ENCODE assay signal across 8 cellular contexts in genomic region chr12:32115404-32116104, GRCh38. TPM values are rescaled to one million over a fixed set of nuclear protein-coding genes. Genes with fewer than 3 reads are reported as not detected.
DNase-seq lines count a peak whose midpoint lies in the region; ATAC-seq, FAIRE-seq and TF ChIP-seq lines count a peak whose summit lies in the region.

No MANE protein-coding gene starts in this region.

- POLR2A ChIA-PET in GM12878 (lab: Charles Lee) = interaction anchor here (0.6 to 1.0 kb wide), 4 partner anchors 19 to 453 kb away, joined by 3 to 6 read pairs (median 3); no protein-coding TSS in a partner anchor
- POLR2A ChIA-PET in CD8-positive, alpha-beta T cell (lab: Charles Lee) = no interaction called here

- WGBS in GM12878 (ENCODE audit: insufficient coverage, insufficient replicate concordance, low lambda C conversion rate, missing lambda C conversion rate) = 33% methylated on average over 6 of the region's 6 CpGs

- ATAC-seq in GM12878 (peak; percentile 83), HG02981 (IDR thresholded peaks at IDR 0.05; ENCODE audit: unreplicated experiment) (no peak)
- no peak for ATAC-seq in CD8-positive, alpha-beta T cell

- no peak overlapping the region for H3K27ac ChIP-seq in GM12878 (ENCODE audit: control insufficient read depth, insufficient read depth)
- H3K27ac ChIP-seq in CD8-positive, alpha-beta T cell (ENCODE audit: low read depth, low read length) = no peak overlapping the region

- CTCF ChIA-PET in Calu3 (lab: Charles Lee) (interaction anchor here (0.6 to 1.6 kb wide), 9 partner anchors 8 to 442 kb away, joined by 3 to 7 read pairs (median 4); partner anchors contain the start of gene BICD1), GM12878 (lab: Yijun Ruan, JAX) (interaction anchor here (1.0 to 1.5 kb wide), 4 partner anchors 8 to 53 kb away, joined by 3 to 4 read pairs (median 4); partner anchors contain the start of gene BICD1)
- CTCF ChIA-PET in CD8-positive, alpha-beta T cell (lab: Charles Lee) = interaction anchor here (1.8 kb wide), 1 partner anchor 9 kb away, joined by 5 read pairs; the partner anchor contains the start of gene BICD1

- in situ Hi-C loops in GM12878 (cut with MboI) = no loop called here

- peak overlapping the region; percentile 8 for H3K4me3 Mint-ChIP-seq in Calu3 (ENCODE audit: low read depth, unreplicated experiment)
- H3K4me3 Mint-ChIP-seq in T-helper 2 cell treated with Interferon-gamma antibody and Interleukin-4, amounts not matched to agents 5 μg/mL and 100 μg/mL, for 36 hours = no peak overlapping the region
- no peak overlapping the region for H3K4me3 Mint-ChIP-seq in CD8-positive, alpha-beta T cell

- DNase-seq in Calu3 (peak; percentile 83), MG63 (peak; percentile 99), GM12878 (ENCODE audit: low read depth, low spot score) (no peak), kidney glomerular epithelial cell (lab: John Stamatoyannopoulos, UW) (peak; percentile 95), NCI-H1930 (lab: John Stamatoyannopoulos, UW) (no peak)
- no peak for DNase-seq in T-helper 2 cell treated with Interferon-gamma antibody and Interleukin-4, amounts not matched to agents 5 μg/mL and 100 μg/mL, for 36 hours (ENCODE audit: low spot score)
- DNase-seq in CD8-positive, alpha-beta T cell = no peak

- H3K4me3 ChIP-seq in MG63 (no peak overlapping the region), GM12878 (no peak overlapping the region)
- H3K4me3 ChIP-seq in CD8-positive, alpha-beta T cell (ENCODE audit: low read depth, low read length) = no peak overlapping the region

- RAD21 ChIA-PET in GM12878 (lab: Charles Lee; ENCODE audit: unreplicated experiment) = interaction anchor here (1.0 kb wide), 1 partner anchor 26 kb away, joined by 3 read pairs; no protein-coding TSS in a partner anchor

- no peak for TF ChIP-seq POLR2A in GM12878 (IDR thresholded peaks at IDR 0.05; ENCODE audit: low read depth, low read length)

- peaks cover 11% of the 10 kb centered on the region; the same call in 1 of the 2 replicates for H3K4me1 ChIP-seq in GM12878 (ENCODE audit: control insufficient read depth, insufficient read depth, low read length)
- H3K4me1 ChIP-seq in CD8-positive, alpha-beta T cell (ENCODE audit: insufficient read depth, low read length) = no peaks in the 10 kb centered on the region

- peaks cover 12% of the 10 kb centered on the region for H3K36me3 Mint-ChIP-seq in Calu3 (ENCODE audit: insufficient read depth, unreplicated experiment)
- no peaks in the 10 kb centered on the region for H3K36me3 Mint-ChIP-seq in T-helper 2 cell treated with Interferon-gamma antibody and Interleukin-4, amounts not matched to agents 5 μg/mL and 100 μg/mL, for 36 hours (ENCODE audit: low read depth)
- H3K36me3 Mint-ChIP-seq in CD8-positive, alpha-beta T cell = peaks cover 11% of the 10 kb centered on the region

- H2AFZ ChIP-seq in GM12878 (ENCODE audit: control insufficient read depth, low read depth, low read length) = no peak overlapping the region

- SMC1A ChIA-PET in GM12878 (lab: Charles Lee; ENCODE audit: uncharacterized antibody, unreplicated experiment) = interaction anchor here (0.6 to 1.6 kb wide), 9 partner anchors 8 to 462 kb away, joined by 3 to 4 read pairs (median 3); no protein-coding TSS in a partner anchor

- H3K27me3 ChIP-seq in MG63 (no peaks in the 10 kb centered on the region), GM12878 (replicated peaks in 1 of 2; ENCODE audit: control insufficient read depth in 2 of 2, insufficient read depth in 2 of 2, low read length in 1 of 2) (no peaks in the 10 kb centered on the region)
- H3K27me3 ChIP-seq in CD8-positive, alpha-beta T cell (ENCODE audit: insufficient read depth, low read length) = no peaks in the 10 kb centered on the region

- H3K4me2 ChIP-seq in GM12878 (ENCODE audit: control insufficient read depth, insufficient read depth) = 0 out of 2 replicates have a peak overlapping the region, but pooled peaks have one; percentile 4

- peaks cover 30% of the 10 kb centered on the region for H3K4me1 Mint-ChIP-seq in Calu3 (ENCODE audit: low read depth, unreplicated experiment)
- peaks cover 10% of the 10 kb centered on the region for H3K4me1 Mint-ChIP-seq in T-helper 2 cell treated with Interferon-gamma antibody and Interleukin-4, amounts not matched to agents 5 μg/mL and 100 μg/mL, for 36 hours (ENCODE audit: low read depth)
- H3K4me1 Mint-ChIP-seq in CD8-positive, alpha-beta T cell (ENCODE audit: low read depth) = peaks cover 2% of the 10 kb centered on the region

- no peak for TF ChIP-seq RAD21 in GM12878 (IDR thresholded peaks at IDR 0.05; ENCODE audit: insufficient read depth, low read depth, low read length)

- H3K9me3 ChIP-seq in MG63 (no peaks in the 10 kb centered on the region), GM12878 (replicated peaks; ENCODE audit: control insufficient read depth, insufficient read depth, low read length) (no peaks in the 10 kb centered on the region)
- H3K9me3 ChIP-seq in CD8-positive, alpha-beta T cell (ENCODE audit: low read length) = no peaks in the 10 kb centered on the region

- intact Hi-C loops in Calu3 (cut with micrococcal nuclease; ENCODE audit: unreplicated experiment) (no loop called here), GM12878 (cut with micrococcal nuclease; ENCODE audit: unreplicated experiment) (no loop called here)
- intact Hi-C loops in CD8-positive, alpha-beta T cell (cut with DNase I, micrococcal nuclease) = no loop called here

- H3K9me3 Mint-ChIP-seq in Calu3 (ENCODE audit: low read depth, unreplicated experiment) = no peaks in the 10 kb centered on the region
- no peaks in the 10 kb centered on the region for H3K9me3 Mint-ChIP-seq in T-helper 2 cell treated with Interferon-gamma antibody and Interleukin-4, amounts not matched to agents 5 μg/mL and 100 μg/mL, for 36 hours
- no peaks in the 10 kb centered on the region for H3K9me3 Mint-ChIP-seq in CD8-positive, alpha-beta T cell

- TF ChIP-seq EP300 in GM12878 (IDR thresholded peaks at IDR 0.05; ENCODE audit: borderline replicate concordance in 1 of 2, control insufficient read depth in 1 of 2, low read depth in 2 of 2, low read length in 2 of 2) = no peak

- TF ChIP-seq CTCF in Calu3 (IDR thresholded peaks at IDR 0.05; ENCODE audit: unreplicated experiment) (no peak), GM12878 (IDR thresholded peaks at IDR 0.05 in 2 of 3, conservative IDR thresholded peaks at IDR 0.05 in 1 of 3; ENCODE audit: control insufficient read depth in 2 of 3, extremely low read depth in 1 of 3, insufficient read depth in 1 of 3, low read depth in 3 of 3, low read length in 3 of 3) (no peak)
- no peak for TF ChIP-seq CTCF in CD8-positive, alpha-beta T cell (IDR thresholded peaks at IDR 0.05)

- H3K27me3 Mint-ChIP-seq in Calu3 (ENCODE audit: unreplicated experiment) = no peaks in the 10 kb centered on the region
- peaks cover 7% of the 10 kb centered on the region for H3K27me3 Mint-ChIP-seq in T-helper 2 cell treated with Interferon-gamma antibody and Interleukin-4, amounts not matched to agents 5 μg/mL and 100 μg/mL, for 36 hours (ENCODE audit: low read depth)
- no peaks in the 10 kb centered on the region for H3K27me3 Mint-ChIP-seq in CD8-positive, alpha-beta T cell (ENCODE audit: low read depth)

- no peaks in the 10 kb centered on the region for H4K20me1 ChIP-seq in GM12878 (ENCODE audit: control insufficient read depth, insufficient read depth)

- H3K36me3 ChIP-seq in MG63 = peaks cover 34% of the 10 kb centered on the region
- H3K36me3 ChIP-seq in GM12878 (ENCODE audit: control insufficient read depth in 2 of 2, insufficient read depth in 2 of 2, low read length in 1 of 2) = 0 out of 4 replicates have a peak, but pooled peaks cover 0 to 4% of the 10 kb centered on the region in 2 experiments
- no peaks in the 10 kb centered on the region for H3K36me3 ChIP-seq in CD8-positive, alpha-beta T cell (ENCODE audit: insufficient read depth, low read length)

- FAIRE-seq in GM12878 (lab: Jason Lieb, UNC) = peak; percentile 66

- no peak overlapping the region for H3K9ac ChIP-seq in GM12878 (ENCODE audit: control insufficient read depth, insufficient read depth, low read length)

- BruUV-seq in Calu3 (replicated peaks; lab: Mats Ljungman, UMichigan) (no TSS peak), GM12878 (replicated peaks; lab: Mats Ljungman, UMichigan) (no TSS peak)

- no peaks in the 10 kb centered on the region; the same call in none of the 2 replicates for H3K79me2 ChIP-seq in GM12878 (ENCODE audit: control insufficient read depth, insufficient read depth, low read length)

- H3K27ac Mint-ChIP-seq in Calu3 (ENCODE audit: unreplicated experiment) = peak overlapping the region; percentile 83
- H3K27ac Mint-ChIP-seq in T-helper 2 cell treated with Interferon-gamma antibody and Interleukin-4, amounts not matched to agents 5 μg/mL and 100 μg/mL, for 36 hours = no peak overlapping the region
- H3K27ac Mint-ChIP-seq in CD8-positive, alpha-beta T cell = no peak overlapping the region

RNA-seq across cellular contexts. Expression of gene BICD1, which starts 8.9 kb away (rescaled TPM):
- total RNA-seq in Calu3 (2022) (37.3 and 45.6 TPM in 2 replicates), GM12878 (2014; rRNA removed) (14.0 and 14.6 TPM in 2 replicates), GM12878 (2014; rRNA removed; fragmentation: Illumina TruSeq; extraction: Trizol) (12.6 and 15.6 TPM in 2 replicates), GM12878 (2021) (29.4 and 32.5 TPM in 2 replicates)
- total RNA-seq in MG63 (2014; rRNA removed; shearing (Covaris generic); ENCODE audit: low replicate concordance) = 8.6 and 16.9 TPM in 2 replicates
- 91.8 and 92.4 TPM in 2 replicates for total RNA-seq in GM12878 (2013; cell fraction: nucleolus; rRNA removed)
- polyA plus RNA-seq in GM12878 (2011; ENCODE audit: low read depth) = 12.1 TPM
- polyA plus RNA-seq in GM12878 (2011; rRNA removed) (12.0 and 13.2 TPM in 2 replicates), GM12878 (2014; fragmentation: Illumina TruSeq; extraction: Trizol) (18.3 TPM in 2 replicates), GM12878 (2014; fragmentation: Nextera tagmentation; extraction: Ambion mirVana) (1 to 10 TPM; 4.7 to 5.6 TPM), GM12878 (2014; rRNA removed) (14.8 and 17.6 TPM in 2 replicates), GM12878 (2016; fragmentation: Nextera tagmentation; extraction: Ambion mirVana) (10 to 100 TPM; 15.3 to 19.2 TPM)
- polyA plus RNA-seq in GM12878 (2011; cell fraction: cytosol; rRNA removed) = 7.5 and 8.0 TPM in 2 replicates
- polyA plus RNA-seq in GM12878 (2011; cell fraction: nucleus; rRNA removed) = 19.4 and 21.8 TPM in 2 replicates
- 13.1 and 13.3 TPM in 2 replicates for polyA plus RNA-seq in GM12878 (2012)
- polyA minus RNA-seq in GM12878 (2011; rRNA and poly(A)+ RNA removed) = 24.5 and 29.8 TPM in 2 replicates
- polyA minus RNA-seq in GM12878 (2011; cell fraction: cytosol; rRNA and poly(A)+ RNA removed) = 5.2 and 5.6 TPM in 2 replicates
- polyA minus RNA-seq in GM12878 (2011; cell fraction: nucleus; rRNA and poly(A)+ RNA removed) = 25.3 and 55.8 TPM in 2 replicates
- total RNA-seq in CD8-positive, alpha-beta T cell = 1 to 10 TPM; 7.0 to 7.2 TPM

Comparison
In these comparisons a context has a peak if more than half of its experiments do, and no peak if none do; other contexts are left out.
1. DNase-seq: peak in Calu3 (single experiment), MG63 (single experiment) and kidney glomerular epithelial cell (single experiment); none in GM12878 (single experiment), T-helper 2 cell treated with Interferon-gamma antibody and Interleukin-4, amounts not matched to agents 5 μg/mL and 100 μg/mL, for 36 hours (single experiment), CD8-positive, alpha-beta T cell (0 of 7) and NCI-H1930 (0 of 2).